19 cellular contexts compared by ENCODE assay signal in the genomic region with DNA sequence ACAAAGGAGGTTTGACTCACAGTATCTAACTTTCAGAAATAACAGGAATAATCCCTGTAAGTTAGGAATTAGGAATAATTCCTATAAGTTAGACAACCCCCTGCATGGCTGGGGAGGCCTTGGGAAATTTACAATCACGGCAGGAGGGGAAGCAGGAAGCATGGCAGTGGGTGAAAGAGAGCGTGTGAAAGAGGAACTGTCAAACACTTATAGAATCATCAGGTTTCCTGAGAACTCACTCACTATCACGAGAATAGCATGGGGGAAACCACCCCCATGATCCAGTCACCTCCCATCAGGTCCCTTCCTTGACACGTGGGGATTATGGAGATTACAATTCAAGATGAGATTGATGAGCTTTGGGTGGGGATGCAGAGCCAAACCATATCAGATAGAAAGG.
A peak's percentile ranks its signal among the peaks of the same experiment; 100 is the strongest.
DNase-seq lines count a peak whose midpoint lies in the region; ATAC-seq and TF ChIP-seq lines count a peak whose summit lies in the region.
"Had no signal": no experiment of that assay in that cellular context is flagged by ENCODE, and none has a peak within 500 bp of the region (broad histone marks: within the 10 kb centered on the region; RNA-seq: fewer than 3 reads in every experiment).

No MANE protein-coding gene starts in this region.

- H2BK120ac ChIP-seq in H9 (ENCODE audit: low read depth, low read length, poor library complexity, severe bottlenecking): no peak overlapping the region

- no peak overlapping the region for H3K27ac ChIP-seq in WERI-Rb-1
- H3K27ac ChIP-seq in H9 (ENCODE audit: insufficient read length, low read depth, low read length): no peak overlapping the region
- H3K27ac ChIP-seq: HL-60 had no signal

- peak overlapping the region; percentile 7 for H3K27ac Mint-ChIP-seq in stimulated activated naive B cell treated with anti-CD40 and anti-IgM and Interleukin-4, amounts not matched to agents 10 μg/mL and 1 μg/mL and 100 μg/mL, for 72 hours
- H3K27ac Mint-ChIP-seq in immature natural killer cell: no peak overlapping the region
- H3K27ac Mint-ChIP-seq in H9: no peak overlapping the region
- H3K27ac Mint-ChIP-seq: CD4-positive, CD25-positive, alpha-beta regulatory T cell; CD8-positive, alpha-beta memory T cell; GM23338 had no signal

- no peak overlapping the region for H2BK12ac ChIP-seq in H9 (ENCODE audit: insufficient read length, low read depth, low read length)

- peak; percentile 70 for ATAC-seq in HG02885 (IDR thresholded peaks at IDR 0.05; ENCODE audit: poor library complexity, unreplicated experiment)
- peak; percentile 54 to 73 for ATAC-seq in stimulated activated naive B cell treated with anti-CD40 and anti-IgM and Interleukin-4, amounts not matched to agents 10 μg/mL and 1 μg/mL and 100 μg/mL, for 72 hours (replicated peaks)
- ATAC-seq: GM23338, HCT116 had no signal

- H3K4me2 ChIP-seq in H9 (ENCODE audit: insufficient read depth, insufficient read length, low read length): no peak overlapping the region
- H3K4me2 ChIP-seq: GM23338 had no signal

- H3T11ph ChIP-seq in H9 (ENCODE audit: low read length): no peak overlapping the region

- no peak overlapping the region for H3K9ac ChIP-seq in H9 (ENCODE audit: extremely low read depth, insufficient read length, low read length)

- H4K20me1 ChIP-seq in H9 (ENCODE audit: control insufficient read depth, insufficient read depth, insufficient read length): no peaks in the 10 kb centered on the region

- H2AFZ ChIP-seq in H9 (ENCODE audit: low read length): no peak overlapping the region
- H2AFZ ChIP-seq: GM23338 had no signal

- H4K91ac ChIP-seq in H9 (ENCODE audit: insufficient read length, low read depth, low read length): no peak overlapping the region

- no peak overlapping the region for H4K8ac ChIP-seq in H9 (replicated peaks; ENCODE audit: insufficient read length, low read depth, low read length)

- no peak overlapping the region for H3K56ac ChIP-seq in H9 (ENCODE audit: insufficient read length, low read depth, low read length)

- no peak overlapping the region for H2AK5ac ChIP-seq in H9 (ENCODE audit: insufficient read length, low read length)

- H3K27me3 ChIP-seq in WERI-Rb-1 (ENCODE audit: insufficient read depth, low read depth, severe bottlenecking): no peaks in the 10 kb centered on the region
- no peaks in the 10 kb centered on the region for H3K27me3 ChIP-seq in H9 (ENCODE audit: insufficient read depth, low read length)

- no peak overlapping the region for H3K4ac ChIP-seq in H9 (ENCODE audit: low read depth, low read length)

- H3K4me3 Mint-ChIP-seq in stimulated activated naive B cell treated with anti-CD40 and anti-IgM and Interleukin-4, amounts not matched to agents 10 μg/mL and 1 μg/mL and 100 μg/mL, for 72 hours: no peak overlapping the region
- H3K4me3 Mint-ChIP-seq in immature natural killer cell (no peak overlapping the region), H9 (no peak overlapping the region)
- H3K4me3 Mint-ChIP-seq: CD4-positive, CD25-positive, alpha-beta regulatory T cell; CD8-positive, alpha-beta memory T cell; GM23338 had no signal

- H3K4me1 Mint-ChIP-seq in stimulated activated naive B cell treated with anti-CD40 and anti-IgM and Interleukin-4, amounts not matched to agents 10 μg/mL and 1 μg/mL and 100 μg/mL, for 72 hours: peaks cover 6% of the 10 kb centered on the region in 2 donors
- no peaks in the 10 kb centered on the region for H3K4me1 Mint-ChIP-seq in immature natural killer cell
- H3K4me1 Mint-ChIP-seq in H9: peaks cover 0 to 5% of the 10 kb centered on the region in 2 experiments; a peak in 1 of 4 replicates
- H3K4me1 Mint-ChIP-seq: CD4-positive, CD25-positive, alpha-beta regulatory T cell; CD8-positive, alpha-beta memory T cell; GM23338 had no signal

- H3K9me3 Mint-ChIP-seq in stimulated activated naive B cell treated with anti-CD40 and anti-IgM and Interleukin-4, amounts not matched to agents 10 μg/mL and 1 μg/mL and 100 μg/mL, for 72 hours: peaks cover 24 to 29% of the 10 kb centered on the region in 2 donors
- H3K9me3 Mint-ChIP-seq in immature natural killer cell: peaks cover 0 to 21% (median 12%) of the 10 kb centered on the region in 6 donors
- H3K9me3 Mint-ChIP-seq in H9: peaks cover 22 to 23% of the 10 kb centered on the region in 2 experiments

- no peaks in the 10 kb centered on the region for H3K79me2 ChIP-seq in H9 (ENCODE audit: insufficient read depth, low read length)

- no peaks in the 10 kb centered on the region for H3K36me3 ChIP-seq in WERI-Rb-1

- no peak overlapping the region for H2BK5ac ChIP-seq in H9 (ENCODE audit: insufficient read length, low read length)

- no peaks in the 10 kb centered on the region for H3K36me3 Mint-ChIP-seq in stimulated activated naive B cell treated with anti-CD40 and anti-IgM and Interleukin-4, amounts not matched to agents 10 μg/mL and 1 μg/mL and 100 μg/mL, for 72 hours
- no peaks in the 10 kb centered on the region for H3K36me3 Mint-ChIP-seq in immature natural killer cell
- H3K36me3 Mint-ChIP-seq in H9 (ENCODE audit: insufficient read depth in 1 of 3, low read depth in 3 of 3): peaks cover 3 to 22% (median 14%) of the 10 kb centered on the region in 3 experiments; a peak in 5 of 7 replicates
- H3K36me3 Mint-ChIP-seq: CD4-positive, CD25-positive, alpha-beta regulatory T cell; CD8-positive, alpha-beta memory T cell had no signal

- TF ChIP-seq CTCF in WERI-Rb-1 (IDR thresholded peaks at IDR 0.05; ENCODE audit: low read depth, low read length) (no peak), H9 (conservative IDR thresholded peaks at IDR 0.05) (no peak)

- H3K4me3 ChIP-seq in WERI-Rb-1 (ENCODE audit: low read depth, low read length): no peak overlapping the region
- H3K4me3 ChIP-seq: GM23338 had no signal

- no peaks in the 10 kb centered on the region for H3K23me2 ChIP-seq in H9 (ENCODE audit: insufficient read length, low read depth, low read length, poor library complexity, severe bottlenecking)

- no peaks in the 10 kb centered on the region for H3K4me1 ChIP-seq in H9 (ENCODE audit: insufficient read depth, low read length)

- H3K18ac ChIP-seq in H9 (ENCODE audit: insufficient read length, low read depth, low read length): no peak overlapping the region

- no CpG with 5 or more reads among the region's 4 CpGs for WGBS in H9 (ENCODE audit: extremely low coverage, insufficient read length, low lambda C conversion rate)

- H3K23ac ChIP-seq in H9 (ENCODE audit: insufficient read length, low read depth, low read length): no peak overlapping the region

- H2BK15ac ChIP-seq in H9 (ENCODE audit: low read depth, low read length): no peak overlapping the region

- no peak overlapping the region for H4K5ac ChIP-seq in H9 (ENCODE audit: insufficient read length, low read depth, low read length)

- H2BK20ac ChIP-seq in H9 (ENCODE audit: low read depth, low read length, poor library complexity, severe bottlenecking): no peak overlapping the region

- DNase-seq in NCI-H82 (lab: John Stamatoyannopoulos, UW) (peak; percentile 51), NCI-H82 treated with DMSO at 0.1 percent for 48 hours (lab: John Stamatoyannopoulos, UW; ENCODE audit: unreplicated experiment) (no peak), WERI-Rb-1 (peak; percentile 13), immature natural killer cell (no peak), H9 (no peak), NCI-H2171 treated with DMSO at 0.1 percent for 48 hours (lab: John Stamatoyannopoulos, UW) (no peak)
- peak; percentile 3 for DNase-seq in stimulated activated naive B cell treated with anti-CD40 and anti-IgM and Interleukin-4, amounts not matched to agents 10 μg/mL and 1 μg/mL and 100 μg/mL, for 72 hours
- DNase-seq: 8988T; C1 segment of cervical spinal cord; CD4-positive, CD25-positive, alpha-beta regulatory T cell; CD8-positive, alpha-beta memory T cell; COR-L47; DMS 273 treated with DMSO at 0.1 percent for 48 hours; DMS79 treated with DMSO at 0.1 percent for 48 hours; GF-D8 had no signal

- no peaks in the 10 kb centered on the region for H3K9me3 ChIP-seq in WERI-Rb-1 (ENCODE audit: severe bottlenecking)
- peaks cover 15% of the 10 kb centered on the region for H3K9me3 ChIP-seq in H9 (ENCODE audit: control insufficient read depth, low read depth, low read length)

- no peaks in the 10 kb centered on the region for H3K27me3 Mint-ChIP-seq in stimulated activated naive B cell treated with anti-CD40 and anti-IgM and Interleukin-4, amounts not matched to agents 10 μg/mL and 1 μg/mL and 100 μg/mL, for 72 hours
- H3K27me3 Mint-ChIP-seq in immature natural killer cell (ENCODE audit: low read depth in 3 of 3) (peaks cover 0 to 2% (median 0%) of the 10 kb centered on the region in 3 donors), H9 (ENCODE audit: low read depth) (no peaks in the 10 kb centered on the region; the same call in 1 of the 2 replicates)
- H3K27me3 Mint-ChIP-seq: CD4-positive, CD25-positive, alpha-beta regulatory T cell; CD8-positive, alpha-beta memory T cell had no signal

- no peaks in the 10 kb centered on the region for H3K79me1 ChIP-seq in H9 (ENCODE audit: insufficient read depth, low read depth, low read length, poor library complexity, severe bottlenecking)

- H3K14ac ChIP-seq in H9 (ENCODE audit: insufficient read depth, low read length): no peak overlapping the region

Comparison
In these comparisons a context has a peak if more than half of its experiments do, and no peak if none do; other contexts are left out.
1. DNase-seq: peak in NCI-H82 (single experiment), WERI-Rb-1 (single experiment) and stimulated activated naive B cell treated with anti-CD40 and anti-IgM and Interleukin-4, amounts not matched to agents 10 μg/mL and 1 μg/mL and 100 μg/mL, for 72 hours (single experiment); none in NCI-H82 treated with DMSO at 0.1 percent for 48 hours (single experiment), immature natural killer cell (0 of 3), H9 (single experiment) and NCI-H2171 treated with DMSO at 0.1 percent for 48 hours (single experiment).